16 cellular contexts compared by ENCODE assay signal in the genomic region with DNA sequence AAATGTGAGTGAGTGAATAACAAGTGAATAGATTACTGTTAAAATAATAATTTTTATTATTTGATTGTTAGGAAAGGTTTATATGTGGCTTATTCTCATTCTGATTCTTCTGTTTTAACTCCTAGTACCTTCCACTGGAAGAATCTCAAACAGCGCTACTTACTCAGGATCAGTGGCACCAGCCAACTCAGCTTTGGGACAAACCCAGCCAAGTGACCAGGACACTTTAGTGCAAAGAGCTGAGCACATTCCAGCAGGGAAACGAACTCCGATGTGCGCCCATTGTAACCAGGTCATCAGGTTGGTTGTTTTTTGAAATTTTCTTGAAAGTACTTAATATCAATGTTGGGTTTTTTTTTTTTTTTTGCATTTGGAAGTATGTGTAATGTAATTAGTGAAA.
A peak's percentile ranks its signal among the peaks of the same experiment; 100 is the strongest.
DNase-seq lines count a peak whose midpoint lies in the region; ATAC-seq, FAIRE-seq and TF ChIP-seq lines count a peak whose summit lies in the region.
"Had no signal": no experiment of that assay in that cellular context is flagged by ENCODE, and none has a peak within 500 bp of the region (broad histone marks: within the 10 kb centered on the region; RNA-seq: fewer than 3 reads in every experiment).

No MANE protein-coding gene starts in this region.

- H3K4me2 ChIP-seq in A549: no peak overlapping the region
- H3K4me2 ChIP-seq: BLaER1 treated with 17β-estradiol and CSF1 and Interleukin-3, amounts not matched to agents 10 nM and 100 nM had no signal

- intact Hi-C loops in heart right ventricle (cut with DNase I): no loop called here

- no peak for TF ChIP-seq POLR2A in A549 (IDR thresholded peaks at IDR 0.05; ENCODE audit: low read length)

- H3K4me1 ChIP-seq in A549 (peaks cover 68% of the 10 kb centered on the region), RWPE2 (ENCODE audit: insufficient read depth, poor library complexity, severe bottlenecking) (peaks cover 25% of the 10 kb centered on the region), heart right ventricle (peaks cover 0 to 29% (median 10%) of the 10 kb centered on the region in 9 donors)
- H3K4me1 ChIP-seq: BLaER1 treated with 17β-estradiol and CSF1 and Interleukin-3, amounts not matched to agents 10 nM and 100 nM had no signal

- no peak for TF ChIP-seq RAD21 in A549 (conservative IDR thresholded peaks at IDR 0.05 in 1 of 2, IDR thresholded peaks at IDR 0.05 in 1 of 2)

- no peak for FAIRE-seq in A549 (lab: Jason Lieb, UNC)
- FAIRE-seq: H54, HTR-8/SVneo had no signal

- H3K36me3 ChIP-seq in RWPE2 (ENCODE audit: low read depth) (peaks cover 52% of the 10 kb centered on the region), heart right ventricle (peaks cover 0 to 87% (median 42%) of the 10 kb centered on the region in 9 donors)

- H3K27me3 ChIP-seq in RWPE2 (ENCODE audit: insufficient read depth, poor library complexity, severe bottlenecking): no peaks in the 10 kb centered on the region
- H3K27me3 ChIP-seq in heart right ventricle: no peaks in the 10 kb centered on the region
- H3K27me3 ChIP-seq: BLaER1 treated with 17β-estradiol and CSF1 and Interleukin-3, amounts not matched to agents 10 nM and 100 nM had no signal

- H3K4me1 Mint-ChIP-seq in nephron: no peaks in the 10 kb centered on the region
- H3K4me1 Mint-ChIP-seq in activated T-cell treated with anti-CD3 and anti-CD28 coated beads, Interleukin-2, amount 50 U/mL, for 24 hours (ENCODE audit: low read depth): no peaks in the 10 kb centered on the region

- ATAC-seq in A549 (no peak), RWPE2 (ENCODE audit: low read depth) (no peak), heart right ventricle (peak in 5 of 8 donors; percentile 44 to 76 (median 54)), GM21529 (IDR thresholded peaks at IDR 0.05; ENCODE audit: unreplicated experiment) (no peak)
- ATAC-seq: HCT116 had no signal

- TF ChIP-seq CTCF in A549 (IDR thresholded peaks at IDR 0.05): no peak
- no peak for TF ChIP-seq CTCF in RWPE2 (IDR thresholded peaks at IDR 0.05; ENCODE audit: poor library complexity, severe bottlenecking)
- no peak for TF ChIP-seq CTCF in heart right ventricle (IDR thresholded peaks at IDR 0.05)
- TF ChIP-seq CTCF in nephron (IDR thresholded peaks at IDR 0.05; ENCODE audit: unreplicated experiment in 3 of 3): no peak

- peaks cover 16% of the 10 kb centered on the region for H3K36me3 Mint-ChIP-seq in nephron (ENCODE audit: low read depth)
- peaks cover 23% of the 10 kb centered on the region for H3K36me3 Mint-ChIP-seq in activated T-cell treated with anti-CD3 and anti-CD28 coated beads, Interleukin-2, amount 50 U/mL, for 24 hours (ENCODE audit: low read depth)

- H3K4me3 ChIP-seq in A549 (no peak overlapping the region), RWPE2 (ENCODE audit: severe bottlenecking) (no peak overlapping the region), heart right ventricle (no peak overlapping the region)
- H3K4me3 ChIP-seq: BLaER1 treated with 17β-estradiol and CSF1 and Interleukin-3, amounts not matched to agents 10 nM and 100 nM; GM23248 had no signal

- no peak for TF ChIP-seq EP300 in A549 (IDR thresholded peaks at IDR 0.05)

- peak overlapping the region in 2 of 3 experiments; percentile 45 to 81 for H3K27ac Mint-ChIP-seq in nephron
- H3K27ac Mint-ChIP-seq in activated T-cell treated with anti-CD3 and anti-CD28 coated beads, Interleukin-2, amount 50 U/mL, for 24 hours: no peak overlapping the region
- H3K27ac Mint-ChIP-seq: CD4-positive, CD25-positive, alpha-beta regulatory T cell had no signal

- H3K4me3 Mint-ChIP-seq in nephron: no peak overlapping the region
- H3K4me3 Mint-ChIP-seq in activated T-cell treated with anti-CD3 and anti-CD28 coated beads, Interleukin-2, amount 50 U/mL, for 24 hours: no peak overlapping the region
- H3K4me3 Mint-ChIP-seq: CD4-positive, CD25-positive, alpha-beta regulatory T cell had no signal

- H3K27ac ChIP-seq in A549 (peak overlapping the region; percentile 53 to 79; a peak in 5 of 6 replicates), RWPE2 (ENCODE audit: poor library complexity, severe bottlenecking) (peak overlapping the region; percentile 81), heart right ventricle (no peak overlapping the region)
- H3K27ac ChIP-seq: BLaER1 treated with 17β-estradiol and CSF1 and Interleukin-3, amounts not matched to agents 10 nM and 100 nM; GM23248 had no signal

- 97% methylated on average over 4 of the region's 4 CpGs for WGBS in A549 (ENCODE audit: missing lambda C conversion rate)
- 66 to 75% methylated on average over 4 of the region's 4 CpGs for WGBS in heart right ventricle, 2 donors

- POLR2A ChIA-PET in A549 (lab: Yijun Ruan, JAX): no interaction called here

- CTCF ChIA-PET in A549 (lab: Yijun Ruan, JAX): no interaction called here

- no peaks in the 10 kb centered on the region for H3K9me3 Mint-ChIP-seq in nephron
- H3K9me3 Mint-ChIP-seq in activated T-cell treated with anti-CD3 and anti-CD28 coated beads, Interleukin-2, amount 50 U/mL, for 24 hours: no peaks in the 10 kb centered on the region

- DNase-seq in A549 (ENCODE audit: low read depth in 1 of 2, low spot score in 1 of 2) (no peak), RWPE2 (ENCODE audit: low spot score) (no peak), heart right ventricle (peak in 1 of 2 donors; percentile 16), MV-4-11 (lab: John Stamatoyannopoulos, UW) (no peak)
- no peak for DNase-seq in activated T-cell treated with anti-CD3 and anti-CD28 coated beads, Interleukin-2, amount 50 U/mL, for 24 hours
- no peak for DNase-seq in stimulated activated CD4-positive, alpha-beta T cell treated with anti-CD3 and anti-CD28 coated beads, Interleukin-4, amount 100 ng/mL, for 4 hours
- DNase-seq: CD4-positive, CD25-positive, alpha-beta regulatory T cell; DMS53; GF-D8; GM23248 had no signal

- H3K27me3 Mint-ChIP-seq in nephron (ENCODE audit: low read depth): no peaks in the 10 kb centered on the region
- no peaks in the 10 kb centered on the region for H3K27me3 Mint-ChIP-seq in activated T-cell treated with anti-CD3 and anti-CD28 coated beads, Interleukin-2, amount 50 U/mL, for 24 hours
- H3K27me3 Mint-ChIP-seq: CD4-positive, CD25-positive, alpha-beta regulatory T cell had no signal

- no peaks in the 10 kb centered on the region for H3K9me3 ChIP-seq in A549
- H3K9me3 ChIP-seq in RWPE2 (ENCODE audit: severe bottlenecking): no peaks in the 10 kb centered on the region
- H3K9me3 ChIP-seq in heart right ventricle: no peaks in the 10 kb centered on the region
- H3K9me3 ChIP-seq: BLaER1 treated with 17β-estradiol and CSF1 and Interleukin-3, amounts not matched to agents 10 nM and 100 nM had no signal

TF ChIP-seq in A549, 52 proteins besides CTCF, POLR2A, EP300 and RAD21:
- TF ChIP-seq ZSCAN20 (CRISPR knock-in tag; IDR thresholded peaks at IDR 0.05) (no peak), MAX (IDR thresholded peaks at IDR 0.05) (no peak), CBX8 (IDR thresholded peaks at IDR 0.05) (no peak), NPAS2 (CRISPR knock-in tag; IDR thresholded peaks at IDR 0.05; ENCODE audit: borderline replicate concordance) (no peak), CBX2 (IDR thresholded peaks at IDR 0.05; ENCODE audit: borderline replicate concordance, low read depth) (no peak), TP53 (CRISPR knock-in tag; IDR thresholded peaks at IDR 0.05) (no peak), GATA3 (IDR thresholded peaks at IDR 0.05; ENCODE audit: borderline replicate concordance) (no peak), TFCP2L1 (CRISPR knock-in tag; IDR thresholded peaks at IDR 0.05) (no peak), HEYL (CRISPR knock-in tag; IDR thresholded peaks at IDR 0.05) (no peak), ZC3H11A (IDR thresholded peaks at IDR 0.05) (no peak), KDM1A (IDR thresholded peaks at IDR 0.05; ENCODE audit: low read depth) (no peak)

Comparison
In these comparisons a context has a peak if more than half of its experiments do, and no peak if none do; other contexts are left out.
1. ATAC-seq: peak in heart right ventricle (5 of 8); none in A549 (0 of 2), RWPE2 (single experiment) and GM21529 (single experiment).
2. H3K27ac ChIP-seq: peak in A549 (2 of 2) and RWPE2 (single experiment); none in heart right ventricle (0 of 10).